ENCODE assay signal across 14 cellular contexts in the genomic region with DNA sequence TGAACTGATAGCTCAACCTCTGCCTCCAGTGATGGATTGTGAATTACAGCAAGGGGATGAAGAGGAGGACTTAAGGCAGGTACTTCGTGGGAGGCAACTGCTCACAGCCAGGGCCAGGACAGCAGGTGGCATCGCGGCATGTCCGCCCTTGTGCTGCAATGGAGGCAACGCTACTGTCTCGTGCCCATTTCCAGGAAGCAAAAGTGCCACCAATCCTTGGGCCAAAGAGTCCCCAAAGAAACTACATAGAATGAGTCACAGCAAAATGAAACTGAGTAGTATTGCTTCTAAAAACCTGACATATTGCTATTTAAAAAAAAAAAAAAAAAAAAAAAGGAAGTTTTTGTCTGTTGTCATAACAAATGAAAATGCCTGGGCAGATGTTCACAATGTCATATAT. TPM values are rescaled to one million over a fixed set of nuclear protein-coding genes. Genes with fewer than 3 reads are reported as not detected.
DNase-seq lines count a peak whose midpoint lies in the region; ATAC-seq and TF ChIP-seq lines count a peak whose summit lies in the region.
"Had no signal": no experiment of that assay in that cellular context is flagged by ENCODE, and none has a peak within 500 bp of the region (broad histone marks: within the 10 kb centered on the region; RNA-seq: fewer than 3 reads in every experiment).

No MANE protein-coding gene starts in this region.

- no peak overlapping the region for H3K9ac ChIP-seq in SK-N-SH

- H3K9me3 ChIP-seq in prostate gland, result no peaks in the 10 kb centered on the region
- no peaks in the 10 kb centered on the region for H3K9me3 ChIP-seq in SK-N-SH
- H3K9me3 ChIP-seq: gastrocnemius medialis had no signal

- H3F3A ChIP-seq in SK-N-SH (replicated peaks; ENCODE audit: insufficient read depth), result no peaks in the 10 kb centered on the region

- no peak overlapping the region for H3K4me3 ChIP-seq in prostate gland
- H3K4me3 ChIP-seq in SK-N-SH (ENCODE audit: low read depth in 2 of 2, low read length in 1 of 2), result no peak overlapping the region
- H3K4me3 ChIP-seq: gastrocnemius medialis had no signal

- TF ChIP-seq POLR2A in prostate gland (IDR thresholded peaks at IDR 0.05), result no peak

- no peak for TF ChIP-seq CTCF in prostate gland (IDR thresholded peaks at IDR 0.05)
- TF ChIP-seq CTCF in SK-N-SH (IDR thresholded peaks at IDR 0.05), result no peak
- TF ChIP-seq CTCF in progenitor cell of endocrine pancreas (IDR thresholded peaks at IDR 0.05; ENCODE audit: unreplicated experiment), result no peak

- intact Hi-C loops in prostate gland (cut with DNase I), result loop anchor here (10.0 kb wide), 1 partner anchor 876 kb away; no protein-coding TSS in a partner anchor

- H4K20me1 ChIP-seq in SK-N-SH (ENCODE audit: insufficient read depth), result peaks cover 4% of the 10 kb centered on the region; the same call in 1 of the 2 replicates

- H3K27ac ChIP-seq in prostate gland (no peak overlapping the region), SK-N-SH (ENCODE audit: low read depth in 2 of 2, low read length in 1 of 2) (no peak overlapping the region)
- H3K27ac ChIP-seq: gastrocnemius medialis, WERI-Rb-1 had no signal

- no peak overlapping the region for H3K4me3 Mint-ChIP-seq in activated naive CD8-positive, alpha-beta T cell
- H3K4me3 Mint-ChIP-seq in progenitor cell of endocrine pancreas (ENCODE audit: low read depth), result no peak overlapping the region
- H3K4me3 Mint-ChIP-seq: brain; effector memory CD8-positive, alpha-beta T cell had no signal

- H3K27me3 ChIP-seq in prostate gland (replicated peaks; ENCODE audit: insufficient read depth) (no peaks in the 10 kb centered on the region), SK-N-SH (ENCODE audit: insufficient read depth) (no peaks in the 10 kb centered on the region)
- H3K27me3 ChIP-seq: gastrocnemius medialis had no signal

- H3K4me1 Mint-ChIP-seq in activated naive CD8-positive, alpha-beta T cell (ENCODE audit: low read depth), result peaks cover 24% of the 10 kb centered on the region
- H3K4me1 Mint-ChIP-seq in progenitor cell of endocrine pancreas (ENCODE audit: low read depth), result peaks cover 16% of the 10 kb centered on the region

- no peaks in the 10 kb centered on the region for H3K9me2 ChIP-seq in SK-N-SH

- no peak overlapping the region for H3K4me2 ChIP-seq in SK-N-SH

- no peaks in the 10 kb centered on the region for H3K36me3 ChIP-seq in prostate gland
- no peaks in the 10 kb centered on the region for H3K36me3 ChIP-seq in SK-N-SH (replicated peaks in 1 of 2; ENCODE audit: control insufficient read depth in 1 of 2, insufficient read depth in 2 of 2, low read length in 1 of 2)
- H3K36me3 ChIP-seq: gastrocnemius medialis, WERI-Rb-1 had no signal

- peaks cover 5% of the 10 kb centered on the region for H3K36me3 Mint-ChIP-seq in activated naive CD8-positive, alpha-beta T cell
- no peaks in the 10 kb centered on the region for H3K36me3 Mint-ChIP-seq in progenitor cell of endocrine pancreas (ENCODE audit: insufficient read depth)
- H3K36me3 Mint-ChIP-seq: brain had no signal

- H3K27ac Mint-ChIP-seq in activated naive CD8-positive, alpha-beta T cell, result peak overlapping the region; percentile 41
- no peak overlapping the region for H3K27ac Mint-ChIP-seq in progenitor cell of endocrine pancreas
- H3K27ac Mint-ChIP-seq: brain had no signal

- H3K27me3 Mint-ChIP-seq in activated naive CD8-positive, alpha-beta T cell, result no peaks in the 10 kb centered on the region
- H3K27me3 Mint-ChIP-seq in progenitor cell of endocrine pancreas, result no peaks in the 10 kb centered on the region
- H3K27me3 Mint-ChIP-seq: brain; effector memory CD8-positive, alpha-beta T cell had no signal

- CTCF ChIA-PET in SK-N-SH (lab: Yijun Ruan, JAX), result interaction anchor here (1.0 to 1.2 kb wide), 2 partner anchors 57 to 868 kb away, joined by 3 to 5 read pairs; no protein-coding TSS in a partner anchor

- TF ChIP-seq RAD21 in SK-N-SH (IDR thresholded peaks at IDR 0.05; ENCODE audit: low read length), result no peak

- DNase-seq in prostate gland (ENCODE audit: low spot score), result no peak
- no peak for DNase-seq in SK-N-SH
- DNase-seq in progenitor cell of endocrine pancreas (ENCODE audit: low spot score, unreplicated experiment), result no peak
- no peak for DNase-seq in SKM-1 treated with dmso at 0.1 percent for 144 hours (lab: John Stamatoyannopoulos, UW; ENCODE audit: unreplicated experiment)
- DNase-seq: effector memory CD8-positive, alpha-beta T cell; gastrocnemius medialis; NCI-H1694 treated with DMSO at 0.1 percent for 48 hours; WERI-Rb-1 had no signal

- H3K4me1 ChIP-seq in prostate gland (replicated peaks) (peaks cover 3% of the 10 kb centered on the region), SK-N-SH (ENCODE audit: control insufficient read depth in 1 of 2, insufficient read depth in 2 of 2, low read depth in 1 of 2, low read length in 1 of 2) (no peaks in the 10 kb centered on the region)

- ATAC-seq in GM18498 (IDR thresholded peaks at IDR 0.05; ENCODE audit: unreplicated experiment) (peak; percentile 69), GM19395 (IDR thresholded peaks at IDR 0.05; ENCODE audit: unreplicated experiment) (peak; percentile 72), HG03060 (IDR thresholded peaks at IDR 0.05; ENCODE audit: low read depth, unreplicated experiment) (peak; percentile 49)
- ATAC-seq: effector memory CD8-positive, alpha-beta T cell; gastrocnemius medialis; SK-N-SH treated with all-trans-retinoic acid at 6 μM for 48 hours had no signal

- H2AFZ ChIP-seq in SK-N-SH (ENCODE audit: low read depth), result no peak overlapping the region

- H3K9me3 Mint-ChIP-seq in activated naive CD8-positive, alpha-beta T cell (ENCODE audit: low read depth), result no peaks in the 10 kb centered on the region
- no peaks in the 10 kb centered on the region for H3K9me3 Mint-ChIP-seq in progenitor cell of endocrine pancreas (ENCODE audit: low read depth)
- H3K9me3 Mint-ChIP-seq: brain; effector memory CD8-positive, alpha-beta T cell had no signal

- H3K79me2 ChIP-seq in SK-N-SH (ENCODE audit: insufficient read depth), result peaks cover 7% of the 10 kb centered on the region; the same call in 1 of the 2 replicates

- no peak for TF ChIP-seq EP300 in SK-N-SH (IDR thresholded peaks at IDR 0.05; ENCODE audit: borderline replicate concordance in 1 of 2, low read depth in 1 of 2, low read length in 1 of 2)

- WGBS in prostate gland, result 93% methylated on average over 6 of the region's 6 CpGs
- WGBS in SK-N-SH (ENCODE audit: low lambda C conversion rate), result 95% methylated on average over 6 of the region's 6 CpGs

- POLR2A ChIA-PET in SK-N-SH (lab: Yijun Ruan, JAX), result no interaction called here

TF ChIP-seq in SK-N-SH, 30 proteins besides CTCF, POLR2A, EP300 and RAD21:
- TF ChIP-seq NFIC (IDR thresholded peaks at IDR 0.05; ENCODE audit: borderline replicate concordance) (no peak), RFX5 (IDR thresholded peaks at IDR 0.05; ENCODE audit: low read length) (no peak), RXRA (IDR thresholded peaks at IDR 0.05; ENCODE audit: borderline replicate concordance, low read depth) (no peak), TEAD4 (IDR thresholded peaks at IDR 0.05; ENCODE audit: borderline replicate concordance, insufficient read depth) (no peak)
- TF ChIP-seq, protein P1, sequence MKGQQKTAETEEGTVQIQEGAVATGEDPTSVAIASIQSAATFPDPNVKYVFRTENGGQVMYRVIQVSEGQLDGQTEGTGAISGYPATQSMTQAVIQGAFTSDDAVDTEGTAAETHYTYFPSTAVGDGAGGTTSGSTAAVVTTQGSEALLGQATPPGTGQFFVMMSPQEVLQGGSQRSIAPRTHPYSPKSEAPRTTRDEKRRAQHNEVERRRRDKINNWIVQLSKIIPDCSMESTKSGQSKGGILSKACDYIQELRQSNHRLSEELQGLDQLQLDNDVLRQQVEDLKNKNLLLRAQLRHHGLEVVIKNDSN (IDR thresholded peaks at IDR 0.05; ENCODE audit: borderline replicate concordance, low read depth), result no peak
TF ChIP-seq in SK-N-SH: peak in this region for 0.

RNA-seq across cellular contexts. Expression of a gene that starts 46.6 kb away (rescaled TPM):
- total RNA-seq in prostate gland, result 10 to 100 TPM; 32.2 to 49.3 TPM
- polyA plus RNA-seq in SK-N-SH (2012; rRNA removed), result 59.8 and 81.4 TPM in 2 replicates
- 63.3 and 65.7 TPM in 2 replicates for polyA plus RNA-seq in SK-N-SH (2012; cell fraction: cytosol; rRNA removed)
- polyA plus RNA-seq in SK-N-SH (2012; cell fraction: nucleus; rRNA removed), result 21.3 and 45.6 TPM in 2 replicates
- total RNA-seq in progenitor cell of endocrine pancreas, result 27.4 and 29.0 TPM in 2 replicates
